Comparison of ENCODE assay signal across 26 cellular contexts in genomic region chr1:60869264-60869663, GRCh38.
"Had no signal": no experiment of that assay in that cellular context is flagged by ENCODE, and none has a peak within 500 bp of the region (broad histone marks: within the 10 kb centered on the region; RNA-seq: fewer than 3 reads in every experiment).

No MANE protein-coding gene starts in this region.

- H3K36me3 ChIP-seq: neutrophil, pancreas, prostate gland, right lobe of liver, sigmoid colon, stomach, tibial artery, transverse colon, upper lobe of right lung, uterus had no signal

- H3K9me3 ChIP-seq: neutrophil, pancreas, prostate gland, right lobe of liver, sigmoid colon, stomach, tibial artery, transverse colon, upper lobe of right lung, uterus had no signal

- H3K9me3 Mint-ChIP-seq: natural killer cell; nephron; stimulated activated effector memory CD8-positive, alpha-beta T cell treated with anti-CD3 and anti-CD28 coated beads, Interleukin-12 subunit alpha, Interleukin-12 subunit beta, amount 100 ng/mL, for 72 hours; stimulated activated naive B cell treated with anti-CD40 and anti-IgM and Interleukin-4, amounts not matched to agents 10 μg/mL and 1 μg/mL and 100 μg/mL, for 72 hours; stimulated activated naive CD8-positive, alpha-beta T cell treated with anti-CD3 and anti-CD28 coated beads, Interleukin-15, Interleukin-2, amounts not matched to agents 100 ng/mL and 50 ng/mL, for 24 hours had no signal

- H3K4me1 Mint-ChIP-seq: naive thymus-derived CD4-positive, alpha-beta T cell; natural killer cell; stimulated activated effector memory CD8-positive, alpha-beta T cell treated with anti-CD3 and anti-CD28 coated beads, Interleukin-12 subunit alpha, Interleukin-12 subunit beta, amount 100 ng/mL, for 72 hours; stimulated activated naive B cell treated with anti-CD40 and anti-IgM and Interleukin-4, amounts not matched to agents 10 μg/mL and 1 μg/mL and 100 μg/mL, for 72 hours had no signal

- DNase-seq: naive thymus-derived CD4-positive, alpha-beta T cell; natural killer cell; nucleus accumbens; pancreas; posterior cingulate gyrus; right cardiac atrium; right lobe of liver; sigmoid colon; small intestine; stimulated activated CD4-positive, alpha-beta T cell treated with anti-CD3 and anti-CD28 coated beads, Interleukin-15, amount 100 ng/mL, for 24 hours; stimulated activated CD4-positive, alpha-beta T cell treated with anti-CD3 and anti-CD28 coated beads, Interleukin-2, amount 100 ng/mL, for 24 hours; stimulated activated CD4-positive, alpha-beta T cell treated with anti-CD3 and anti-CD28 coated beads, Interleukin-2, amount 100 ng/mL, for 48 hours; stimulated activated CD4-positive, alpha-beta T cell treated with anti-CD3 and anti-CD28 coated beads, Interleukin-4, amount 100 ng/mL, for 24 hours; stimulated activated naive B cell treated with anti-CD40 and anti-IgM and Interleukin-4, amounts not matched to agents 10 μg/mL and 1 μg/mL and 100 μg/mL, for 72 hours; stimulated activated naive CD4-positive, alpha-beta T cell treated with Interleukin-2 at 50 U/mL for 16 hours; stomach; tibial artery; transverse colon; upper lobe of right lung; uterus had no signal

- H3K27ac ChIP-seq: neutrophil, pancreas, prostate gland, right lobe of liver, sigmoid colon, stomach, tibial artery, transverse colon, upper lobe of right lung, uterus had no signal

- H3K4me3 ChIP-seq: pancreas, prostate gland, right lobe of liver, sigmoid colon, stomach, tibial artery, transverse colon, upper lobe of right lung, uterus had no signal

- H3K4me3 Mint-ChIP-seq: naive thymus-derived CD4-positive, alpha-beta T cell; natural killer cell; stimulated activated effector memory CD8-positive, alpha-beta T cell treated with anti-CD3 and anti-CD28 coated beads, Interleukin-12 subunit alpha, Interleukin-12 subunit beta, amount 100 ng/mL, for 72 hours; stimulated activated naive B cell treated with anti-CD40 and anti-IgM and Interleukin-4, amounts not matched to agents 10 μg/mL and 1 μg/mL and 100 μg/mL, for 72 hours; stimulated activated naive CD8-positive, alpha-beta T cell treated with anti-CD3 and anti-CD28 coated beads, Interleukin-15, Interleukin-2, amounts not matched to agents 100 ng/mL and 50 ng/mL, for 24 hours; type B pancreatic cell had no signal

- H3K36me3 Mint-ChIP-seq: naive thymus-derived CD4-positive, alpha-beta T cell; natural killer cell; stimulated activated effector memory CD8-positive, alpha-beta T cell treated with anti-CD3 and anti-CD28 coated beads, Interleukin-12 subunit alpha, Interleukin-12 subunit beta, amount 100 ng/mL, for 72 hours; stimulated activated naive B cell treated with anti-CD40 and anti-IgM and Interleukin-4, amounts not matched to agents 10 μg/mL and 1 μg/mL and 100 μg/mL, for 72 hours; type B pancreatic cell had no signal

- ATAC-seq: naive thymus-derived CD4-positive, alpha-beta T cell; natural killer cell; pancreas; right cardiac atrium; right lobe of liver; stimulated activated effector memory CD8-positive, alpha-beta T cell treated with anti-CD3 and anti-CD28 coated beads, Interleukin-12 subunit alpha, Interleukin-12 subunit beta, amount 100 ng/mL, for 72 hours; stimulated activated naive B cell treated with anti-CD40 and anti-IgM and Interleukin-4, amounts not matched to agents 10 μg/mL and 1 μg/mL and 100 μg/mL, for 72 hours; upper lobe of right lung had no signal

- H3K27me3 Mint-ChIP-seq: stimulated activated naive B cell treated with anti-CD40 and anti-IgM and Interleukin-4, amounts not matched to agents 10 μg/mL and 1 μg/mL and 100 μg/mL, for 72 hours had no signal

- H3K4me1 ChIP-seq: prostate gland, uterus had no signal

- H3K27ac Mint-ChIP-seq: naive thymus-derived CD4-positive, alpha-beta T cell; natural killer cell; nephron; stimulated activated effector memory CD8-positive, alpha-beta T cell treated with anti-CD3 and anti-CD28 coated beads, Interleukin-12 subunit alpha, Interleukin-12 subunit beta, amount 100 ng/mL, for 72 hours; stimulated activated naive B cell treated with anti-CD40 and anti-IgM and Interleukin-4, amounts not matched to agents 10 μg/mL and 1 μg/mL and 100 μg/mL, for 72 hours; stimulated activated naive CD8-positive, alpha-beta T cell treated with anti-CD3 and anti-CD28 coated beads, Interleukin-15, Interleukin-2, amounts not matched to agents 100 ng/mL and 50 ng/mL, for 24 hours; type B pancreatic cell had no signal

- H3K27me3 ChIP-seq: neutrophil, pancreas, right lobe of liver, sigmoid colon, stomach, tibial artery, transverse colon, upper lobe of right lung, uterus had no signal
